In genomic region chrX:130245441-130245840, GRCh38 we compare ENCODE assay signal across 1 cellular context.
TF ChIP-seq lines count a peak whose summit lies in the region.

No MANE protein-coding gene starts in this region.

TF ChIP-seq in A549, 52 proteins besides CTCF, POLR2A, EP300 and RAD21 (continued from another document):
- TF ChIP-seq REST (IDR thresholded peaks at IDR 0.05) (no peak), EHMT2 (IDR thresholded peaks at IDR 0.05; ENCODE audit: low read depth) (no peak), KDM5A (IDR thresholded peaks at IDR 0.05) (no peak), CEBPB (IDR thresholded peaks at IDR 0.05) (no peak), HOXB5 (CRISPR knock-in tag; IDR thresholded peaks at IDR 0.05) (no peak), E2F6 (IDR thresholded peaks at IDR 0.05; ENCODE audit: borderline replicate concordance, low read depth) (no peak), ZNF302 (CRISPR knock-in tag; IDR thresholded peaks at IDR 0.05) (no peak), USF2 (IDR thresholded peaks at IDR 0.05) (no peak), GATA3 (IDR thresholded peaks at IDR 0.05; ENCODE audit: borderline replicate concordance) (no peak), FOXS1 (CRISPR knock-in tag; IDR thresholded peaks at IDR 0.05) (no peak), HOXA7 (CRISPR knock-in tag; IDR thresholded peaks at IDR 0.05) (no peak)
